In the genomic region with DNA sequence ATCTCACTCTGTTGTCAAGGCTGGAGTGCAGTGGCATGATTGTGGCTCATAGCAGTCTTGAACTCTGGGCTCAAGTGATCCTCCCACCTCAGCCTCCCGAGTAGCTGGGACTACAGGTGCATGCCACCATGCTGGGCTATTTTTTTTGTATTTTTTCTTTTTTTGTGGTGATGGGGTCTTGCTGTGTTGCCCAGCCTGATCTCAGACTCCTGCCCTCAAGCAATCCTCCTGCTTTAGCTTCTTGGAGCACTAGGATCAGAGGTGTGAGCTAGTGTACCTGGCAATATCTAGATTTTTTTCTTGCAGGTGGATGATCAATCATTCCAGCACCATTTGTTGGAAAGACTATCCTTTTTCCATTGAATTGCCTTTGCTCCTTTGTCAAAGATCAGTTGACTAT, we compare ENCODE assay signal across 2 cellular contexts.
A peak's percentile ranks its signal among the peaks of the same experiment; 100 is the strongest.
TF ChIP-seq lines count a peak whose summit lies in the region.

No MANE protein-coding gene starts in this region.

TF ChIP-seq in HepG2, 621 proteins besides CTCF, POLR2A, EP300 and RAD21:
- TF ChIP-seq, protein P1, sequence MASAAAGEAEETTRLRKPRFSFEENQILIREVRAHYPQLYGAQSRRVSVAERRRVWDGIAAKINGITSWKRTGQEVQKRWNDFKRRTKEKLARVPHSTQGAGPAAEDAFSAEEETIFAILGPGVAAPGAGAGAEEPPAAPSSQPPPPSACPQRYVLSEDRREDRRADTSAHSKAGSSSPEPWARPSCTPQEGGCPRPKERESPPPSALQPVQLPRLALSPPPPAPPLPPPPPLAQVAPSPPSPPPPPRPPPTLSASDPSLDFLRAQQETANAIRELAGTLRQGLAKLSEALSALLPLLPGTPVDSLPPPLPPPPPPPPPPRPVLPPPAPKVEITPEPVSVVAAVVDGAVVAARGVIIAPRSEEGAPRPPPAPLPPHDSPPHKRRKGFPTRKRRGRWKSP (CRISPR knock-in tag; IDR thresholded peaks at IDR 0.05), result no peak
- no peak for TF ChIP-seq ZNF431 (CRISPR knock-in tag; IDR thresholded peaks at IDR 0.05; ENCODE audit: borderline replicate concordance, low read depth)
- TF ChIP-seq ZNF121 (CRISPR knock-in tag; IDR thresholded peaks at IDR 0.05), result peak; percentile 62; the same call in 1 of the 2 replicates

TF ChIP-seq in WTC11, 78 proteins besides CTCF, POLR2A, EP300 and RAD21 (continued from another document):
- TF ChIP-seq, protein P2, sequence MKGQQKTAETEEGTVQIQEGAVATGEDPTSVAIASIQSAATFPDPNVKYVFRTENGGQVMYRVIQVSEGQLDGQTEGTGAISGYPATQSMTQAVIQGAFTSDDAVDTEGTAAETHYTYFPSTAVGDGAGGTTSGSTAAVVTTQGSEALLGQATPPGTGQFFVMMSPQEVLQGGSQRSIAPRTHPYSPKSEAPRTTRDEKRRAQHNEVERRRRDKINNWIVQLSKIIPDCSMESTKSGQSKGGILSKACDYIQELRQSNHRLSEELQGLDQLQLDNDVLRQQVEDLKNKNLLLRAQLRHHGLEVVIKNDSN (CRISPR knock-in tag; IDR thresholded peaks at IDR 0.05), result no peak
- no peak for TF ChIP-seq JUN (CRISPR knock-in tag; IDR thresholded peaks at IDR 0.05)
- no peak for TF ChIP-seq ETV6 (CRISPR knock-in tag; IDR thresholded peaks at IDR 0.05)
- TF ChIP-seq OVOL2 (CRISPR knock-in tag; IDR thresholded peaks at IDR 0.05; ENCODE audit: borderline replicate concordance), result no peak
- TF ChIP-seq, protein P3, sequence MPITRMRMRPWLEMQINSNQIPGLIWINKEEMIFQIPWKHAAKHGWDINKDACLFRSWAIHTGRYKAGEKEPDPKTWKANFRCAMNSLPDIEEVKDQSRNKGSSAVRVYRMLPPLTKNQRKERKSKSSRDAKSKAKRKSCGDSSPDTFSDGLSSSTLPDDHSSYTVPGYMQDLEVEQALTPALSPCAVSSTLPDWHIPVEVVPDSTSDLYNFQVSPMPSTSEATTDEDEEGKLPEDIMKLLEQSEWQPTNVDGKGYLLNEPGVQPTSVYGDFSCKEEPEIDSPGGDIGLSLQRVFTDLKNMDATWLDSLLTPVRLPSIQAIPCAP (CRISPR knock-in tag; IDR thresholded peaks at IDR 0.05), result no peak
